In the genomic region with DNA sequence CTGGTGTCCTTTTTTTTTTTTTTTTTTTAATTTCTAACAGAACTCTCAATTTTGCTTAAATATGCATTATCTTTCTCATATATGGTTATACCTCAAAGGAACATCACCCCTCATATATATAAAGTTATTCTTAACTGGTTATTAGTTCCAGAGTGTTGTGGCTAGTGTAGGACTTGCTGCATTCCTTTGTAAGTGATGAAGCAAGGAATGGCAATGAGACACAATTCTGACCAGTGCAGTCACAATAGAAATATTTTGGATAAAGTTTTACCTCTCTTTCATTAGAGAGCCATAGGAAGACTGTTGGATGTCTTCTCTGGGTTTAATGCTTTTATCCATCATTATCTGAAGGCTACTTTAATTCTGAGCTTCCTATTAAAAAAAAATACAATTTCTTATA, we compare ENCODE assay signal across 1 cellular context.
TF ChIP-seq lines count a peak whose summit lies in the region.

No MANE protein-coding gene starts in this region.

TF ChIP-seq in SK-N-SH, 30 proteins besides CTCF, POLR2A, EP300 and RAD21 (continued from another document):
- TF ChIP-seq, protein P1, sequence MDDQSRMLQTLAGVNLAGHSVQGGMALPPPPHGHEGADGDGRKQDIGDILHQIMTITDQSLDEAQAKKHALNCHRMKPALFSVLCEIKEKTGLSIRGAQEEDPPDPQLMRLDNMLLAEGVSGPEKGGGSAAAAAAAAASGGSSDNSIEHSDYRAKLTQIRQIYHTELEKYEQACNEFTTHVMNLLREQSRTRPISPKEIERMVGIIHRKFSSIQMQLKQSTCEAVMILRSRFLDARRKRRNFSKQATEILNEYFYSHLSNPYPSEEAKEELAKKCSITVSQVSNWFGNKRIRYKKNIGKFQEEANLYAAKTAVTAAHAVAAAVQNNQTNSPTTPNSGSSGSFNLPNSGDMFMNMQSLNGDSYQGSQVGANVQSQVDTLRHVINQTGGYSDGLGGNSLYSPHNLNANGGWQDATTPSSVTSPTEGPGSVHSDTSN (IDR thresholded peaks at IDR 0.05), result no peak
- no peak for TF ChIP-seq MEF2A (IDR thresholded peaks at IDR 0.05; ENCODE audit: borderline replicate concordance, low read depth)
- TF ChIP-seq SMC3 (IDR thresholded peaks at IDR 0.05; ENCODE audit: low read depth, low read length), result no peak
- no peak for TF ChIP-seq TCF12 (IDR thresholded peaks at IDR 0.05)
- no peak for TF ChIP-seq GABPA (IDR thresholded peaks at IDR 0.05; ENCODE audit: low read depth)
- TF ChIP-seq RFX5 (IDR thresholded peaks at IDR 0.05; ENCODE audit: low read length), result no peak
- no peak for TF ChIP-seq YY1 (IDR thresholded peaks at IDR 0.05; ENCODE audit: low read depth)
- no peak for TF ChIP-seq RXRA (IDR thresholded peaks at IDR 0.05; ENCODE audit: borderline replicate concordance, low read depth)
- TF ChIP-seq, protein P2, sequence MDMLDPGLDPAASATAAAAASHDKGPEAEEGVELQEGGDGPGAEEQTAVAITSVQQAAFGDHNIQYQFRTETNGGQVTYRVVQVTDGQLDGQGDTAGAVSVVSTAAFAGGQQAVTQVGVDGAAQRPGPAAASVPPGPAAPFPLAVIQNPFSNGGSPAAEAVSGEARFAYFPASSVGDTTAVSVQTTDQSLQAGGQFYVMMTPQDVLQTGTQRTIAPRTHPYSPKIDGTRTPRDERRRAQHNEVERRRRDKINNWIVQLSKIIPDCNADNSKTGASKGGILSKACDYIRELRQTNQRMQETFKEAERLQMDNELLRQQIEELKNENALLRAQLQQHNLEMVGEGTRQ (IDR thresholded peaks at IDR 0.05; ENCODE audit: borderline replicate concordance, low read depth, low read length), result no peak
- no peak for TF ChIP-seq FOSL2 (IDR thresholded peaks at IDR 0.05; ENCODE audit: borderline replicate concordance, low read depth)
- no peak for TF ChIP-seq TEAD4 (IDR thresholded peaks at IDR 0.05; ENCODE audit: borderline replicate concordance, insufficient read depth)
